In the genomic region with DNA sequence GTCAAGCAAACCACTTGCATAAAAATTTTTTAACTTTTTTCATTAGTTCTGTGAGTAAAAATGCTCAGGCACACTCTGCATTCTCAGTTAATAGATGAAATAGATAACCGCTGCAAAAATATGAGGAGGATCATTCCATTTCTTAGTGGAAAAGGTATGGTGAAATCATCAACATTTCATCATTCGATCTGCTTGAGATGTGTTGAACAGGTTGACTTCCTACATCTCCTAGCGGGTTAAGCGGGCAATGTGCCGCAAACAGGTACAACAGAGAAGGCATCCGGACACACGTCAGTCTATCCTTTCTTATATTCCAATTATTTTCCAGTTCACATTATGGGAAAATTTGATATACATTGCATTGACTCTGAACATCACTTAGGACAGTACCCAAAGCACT, we compare ENCODE assay signal across 22 cellular contexts. TPM values are rescaled to one million over a fixed set of nuclear protein-coding genes. Genes with fewer than 3 reads are reported as not detected.
DNase-seq lines count a peak whose midpoint lies in the region; ATAC-seq and TF ChIP-seq lines count a peak whose summit lies in the region.
"Had no signal": no experiment of that assay in that cellular context is flagged by ENCODE, and none has a peak within 500 bp of the region (broad histone marks: within the 10 kb centered on the region; RNA-seq: fewer than 3 reads in every experiment).

No MANE protein-coding gene starts in this region.

- H3K4me3 Mint-ChIP-seq in natural killer cell treated with Interleukin-12 subunit alpha and Interleukin-12 subunit beta and Interleukin-15 and Interleukin-18, amount 100 ng/mL, for 72 hours: peak overlapping the region; percentile 21
- H3K4me3 Mint-ChIP-seq in natural killer cell (no peak overlapping the region), activated B cell treated with CpG ODN at 0.5 μM for 24 hours (no peak overlapping the region)
- H3K4me3 Mint-ChIP-seq: CD8-positive, alpha-beta memory T cell had no signal

- no peaks in the 10 kb centered on the region for H3K9me3 ChIP-seq in neutrophil
- H3K9me3 ChIP-seq: SJCRH30 had no signal

- no peaks in the 10 kb centered on the region for H3K36me3 ChIP-seq in neutrophil
- H3K36me3 ChIP-seq: SJCRH30 had no signal

- ATAC-seq in natural killer cell treated with Interleukin-12 subunit alpha and Interleukin-12 subunit beta and Interleukin-15 and Interleukin-18, amount 100 ng/mL, for 72 hours: no peak
- no peak for ATAC-seq in natural killer cell
- ATAC-seq in activated B cell treated with CpG ODN at 0.5 μM for 24 hours (ENCODE audit: low read depth): no peak
- ATAC-seq: HepG2 had no signal

- H3K4me3 ChIP-seq in neutrophil (ENCODE audit: low read depth in 1 of 2, low read length in 1 of 2): no peak overlapping the region
- H3K4me3 ChIP-seq: SJCRH30 had no signal

- peak overlapping the region; percentile 10 for H3K27ac ChIP-seq in neutrophil
- H3K27ac ChIP-seq: C4-2B, HL-60, SJCRH30 had no signal

- CTCF ChIA-PET in activated B cell treated with CpG ODN at 0.5 μM for 24 hours (lab: Charles Lee): no interaction called here
- CTCF ChIA-PET in GM10248 (lab: Yijun Ruan, JAX): interaction anchor here (1.6 kb wide), 1 partner anchor 29 kb away, joined by 3 read pairs; no protein-coding TSS in a partner anchor

- H3K27me3 Mint-ChIP-seq in natural killer cell treated with Interleukin-12 subunit alpha and Interleukin-12 subunit beta and Interleukin-15 and Interleukin-18, amount 100 ng/mL, for 72 hours: no peaks in the 10 kb centered on the region
- H3K27me3 Mint-ChIP-seq in natural killer cell (ENCODE audit: low read depth in 2 of 2): no peaks in the 10 kb centered on the region
- no peaks in the 10 kb centered on the region for H3K27me3 Mint-ChIP-seq in activated B cell treated with CpG ODN at 0.5 μM for 24 hours

- DNase-seq in natural killer cell treated with Interleukin-12 subunit alpha and Interleukin-12 subunit beta and Interleukin-15 and Interleukin-18, amount 100 ng/mL, for 72 hours (ENCODE audit: low spot score): no peak
- DNase-seq in natural killer cell (no peak), activated B cell treated with CpG ODN at 0.5 μM for 24 hours (no peak), NCI-H2196 (lab: John Stamatoyannopoulos, UW; ENCODE audit: unreplicated experiment) (no peak), GM10248 (ENCODE audit: extremely low spot score) (no peak), T-helper 9 cell (no peak)
- DNase-seq: Calu3; CD8-positive, alpha-beta memory T cell; GDM1; KG1; NCI-H1092 treated with DMSO at 0.1 percent for 48 hours; NCI-H1436 treated with DMSO at 0.1 percent for 48 hours; NCI-H1930; NCI-H226; NCI-H524; NCI-H774; OCI-M1; SJCRH30 had no signal

- peaks cover 18% of the 10 kb centered on the region for H3K36me3 Mint-ChIP-seq in natural killer cell treated with Interleukin-12 subunit alpha and Interleukin-12 subunit beta and Interleukin-15 and Interleukin-18, amount 100 ng/mL, for 72 hours
- no peaks in the 10 kb centered on the region for H3K36me3 Mint-ChIP-seq in natural killer cell
- no peaks in the 10 kb centered on the region for H3K36me3 Mint-ChIP-seq in activated B cell treated with CpG ODN at 0.5 μM for 24 hours (ENCODE audit: low read depth)

- H3K27me3 ChIP-seq in neutrophil: no peaks in the 10 kb centered on the region
- H3K27me3 ChIP-seq: SJCRH30 had no signal

- peak overlapping the region; percentile 66 to 85 for H3K27ac Mint-ChIP-seq in natural killer cell treated with Interleukin-12 subunit alpha and Interleukin-12 subunit beta and Interleukin-15 and Interleukin-18, amount 100 ng/mL, for 72 hours
- H3K27ac Mint-ChIP-seq in natural killer cell: no peak overlapping the region
- H3K27ac Mint-ChIP-seq in activated B cell treated with CpG ODN at 0.5 μM for 24 hours: peak overlapping the region; percentile 15

- H3K9me3 Mint-ChIP-seq in natural killer cell treated with Interleukin-12 subunit alpha and Interleukin-12 subunit beta and Interleukin-15 and Interleukin-18, amount 100 ng/mL, for 72 hours: peaks cover 4% of the 10 kb centered on the region
- H3K9me3 Mint-ChIP-seq in natural killer cell (no peaks in the 10 kb centered on the region), activated B cell treated with CpG ODN at 0.5 μM for 24 hours (no peaks in the 10 kb centered on the region)
- H3K9me3 Mint-ChIP-seq: CD8-positive, alpha-beta memory T cell had no signal

- peaks cover 17 to 31% of the 10 kb centered on the region in 2 experiments for H3K4me1 ChIP-seq in neutrophil (ENCODE audit: control insufficient read depth in 1 of 2, insufficient read depth in 1 of 2, low read depth in 1 of 2, low read length in 1 of 2)
- H3K4me1 ChIP-seq: SJCRH30 had no signal

- H3K4me1 Mint-ChIP-seq in natural killer cell treated with Interleukin-12 subunit alpha and Interleukin-12 subunit beta and Interleukin-15 and Interleukin-18, amount 100 ng/mL, for 72 hours (ENCODE audit: low read depth in 2 of 2): peaks cover 46 to 65% of the 10 kb centered on the region in 2 donors
- H3K4me1 Mint-ChIP-seq in natural killer cell: peaks cover 10 to 26% of the 10 kb centered on the region in 2 donors
- peaks cover 35% of the 10 kb centered on the region for H3K4me1 Mint-ChIP-seq in activated B cell treated with CpG ODN at 0.5 μM for 24 hours

- POLR2A ChIA-PET in activated B cell treated with CpG ODN at 0.5 μM for 24 hours (lab: Charles Lee) (no interaction called here), GM10248 (lab: Yijun Ruan, JAX) (no interaction called here)

- intact Hi-C loops in natural killer cell (cut with micrococcal nuclease) (no loop called here), activated B cell treated with CpG ODN at 0.5 μM for 24 hours (cut with micrococcal nuclease) (no loop called here)

- TF ChIP-seq CTCF in natural killer cell (IDR thresholded peaks at IDR 0.05): no peak
- TF ChIP-seq CTCF in activated B cell treated with CpG ODN at 0.5 μM for 24 hours (IDR thresholded peaks at IDR 0.05): no peak
- no peak for TF ChIP-seq CTCF in neutrophil (IDR thresholded peaks at IDR 0.05)
- TF ChIP-seq CTCF in GM10248 (IDR thresholded peaks at IDR 0.05; ENCODE audit: control extremely low read depth, extremely low read depth, low read depth, missing control alignments): no peak

RNA-seq across cellular contexts. Expression of a gene that starts 33.6 kb away (rescaled TPM):
- 100 to 1,000 TPM; 133 to 182 TPM for total RNA-seq in natural killer cell treated with Interleukin-12 subunit alpha and Interleukin-12 subunit beta and Interleukin-15 and Interleukin-18, amount 100 ng/mL, for 72 hours
- total RNA-seq in natural killer cell (10 to 100 TPM; 30.9 to 54.1 (median 31.0) TPM), activated B cell treated with CpG ODN at 0.5 μM for 24 hours (23.0 and 25.4 TPM in 2 replicates)
- total RNA-seq: HepG2 had no signal

Comparison
In these comparisons a context has a peak if more than half of its experiments do, and no peak if none do; other contexts are left out.
1. H3K27ac Mint-ChIP-seq: peak in natural killer cell treated with Interleukin-12 subunit alpha and Interleukin-12 subunit beta and Interleukin-15 and Interleukin-18, amount 100 ng/mL, for 72 hours (2 of 2) and activated B cell treated with CpG ODN at 0.5 μM for 24 hours (single experiment); none in natural killer cell (0 of 2).